In genomic region chr12:78470354-78471195, GRCh38 we compare ENCODE assay signal across 8 cellular contexts.
DNase-seq lines count a peak whose midpoint lies in the region; ATAC-seq and TF ChIP-seq lines count a peak whose summit lies in the region.

No MANE protein-coding gene starts in this region.

- H3K9me3 ChIP-seq in trophoblast cell (ENCODE audit: insufficient read depth, low read depth, low read length) (no peaks in the 10 kb centered on the region), suprapubic skin (no peaks in the 10 kb centered on the region)

- no peak for TF ChIP-seq EP300 in suprapubic skin (IDR thresholded peaks at IDR 0.05)

- H3K79me2 ChIP-seq in trophoblast cell (ENCODE audit: control insufficient read depth, insufficient read depth, low read length, poor library complexity) = no peaks in the 10 kb centered on the region

- no peak overlapping the region for H3K18ac ChIP-seq in trophoblast cell (ENCODE audit: low read length)

- H3K36me3 Mint-ChIP-seq in activated T-cell treated with anti-CD3 and anti-CD28 coated beads, Interleukin-2, amount 50 U/mL, for 4 hours (ENCODE audit: insufficient read depth) = no peaks in the 10 kb centered on the region

- H4K12ac ChIP-seq in trophoblast cell (ENCODE audit: low read depth, low read length) = no peak overlapping the region

- WGBS in trophoblast cell (ENCODE audit: extremely low coverage, insufficient coverage, insufficient read length) = no CpG with 5 or more reads among the region's 3 CpGs
- WGBS in suprapubic skin = 89% methylated on average over 3 of the region's 3 CpGs

- TF ChIP-seq POLR2A in suprapubic skin (IDR thresholded peaks at IDR 0.05) = no peak

- no peak overlapping the region for H4K91ac ChIP-seq in trophoblast cell (ENCODE audit: low read depth, low read length)

- H3K4me3 ChIP-seq in trophoblast cell (ENCODE audit: low read depth, low read length) = no peak overlapping the region
- no peak overlapping the region for H3K4me3 ChIP-seq in suprapubic skin

- no peaks in the 10 kb centered on the region for H3K27me3 Mint-ChIP-seq in activated T-cell treated with anti-CD3 and anti-CD28 coated beads, Interleukin-2, amount 50 U/mL, for 4 hours (ENCODE audit: low read depth)

- no peak for TF ChIP-seq CTCF in suprapubic skin (IDR thresholded peaks at IDR 0.05)

- H2BK5ac ChIP-seq in trophoblast cell (ENCODE audit: low read depth, low read length, poor library complexity) = no peak overlapping the region

- H2BK120ac ChIP-seq in trophoblast cell (ENCODE audit: insufficient read depth, low read length, poor library complexity) = no peak overlapping the region

- no peak overlapping the region for H2BK12ac ChIP-seq in trophoblast cell (ENCODE audit: low read length)

- H4K8ac ChIP-seq in trophoblast cell (ENCODE audit: low read depth, low read length) = no peak overlapping the region

- no peak overlapping the region for H3K9ac ChIP-seq in trophoblast cell (ENCODE audit: low read length)

- H3K9me3 Mint-ChIP-seq in activated T-cell treated with anti-CD3 and anti-CD28 coated beads, Interleukin-2, amount 50 U/mL, for 4 hours = peaks cover 3% of the 10 kb centered on the region

- ATAC-seq in HG02798 (IDR thresholded peaks at IDR 0.05; ENCODE audit: poor library complexity, unreplicated experiment) = peak; percentile 63
- no peak for ATAC-seq in activated T-cell treated with anti-CD3 and anti-CD28 coated beads, Interleukin-2, amount 50 U/mL, for 4 hours

- no peaks in the 10 kb centered on the region for H3K79me1 ChIP-seq in trophoblast cell (ENCODE audit: low read length)

- no peak overlapping the region for H3K27ac ChIP-seq in trophoblast cell (ENCODE audit: low read depth, low read length)
- no peak overlapping the region for H3K27ac ChIP-seq in suprapubic skin

- no peak overlapping the region for H3K4me3 Mint-ChIP-seq in activated T-cell treated with anti-CD3 and anti-CD28 coated beads, Interleukin-2, amount 50 U/mL, for 4 hours

- H3K23ac ChIP-seq in trophoblast cell (ENCODE audit: low read length) = no peak overlapping the region

- no peaks in the 10 kb centered on the region for H3K27me3 ChIP-seq in trophoblast cell (ENCODE audit: insufficient read depth, low read length)
- no peaks in the 10 kb centered on the region for H3K27me3 ChIP-seq in suprapubic skin

- H3K4me1 Mint-ChIP-seq in activated T-cell treated with anti-CD3 and anti-CD28 coated beads, Interleukin-2, amount 50 U/mL, for 4 hours (ENCODE audit: low read depth) = no peaks in the 10 kb centered on the region

- peak; percentile 71 for DNase-seq in DMS53 treated with DMSO at 0.1 percent for 48 hours (lab: John Stamatoyannopoulos, UW; ENCODE audit: unreplicated experiment)
- peak; percentile 76 for DNase-seq in NCI-H524 treated with DMSO at 0.1 percent for 48 hours (lab: John Stamatoyannopoulos, UW)
- DNase-seq in dermis blood vessel endothelial cell = peak; percentile 75
- DNase-seq in trophoblast cell = peak; percentile 38 to 62
- DNase-seq in activated T-cell treated with anti-CD3 and anti-CD28 coated beads, Interleukin-2, amount 50 U/mL, for 4 hours = no peak
- DNase-seq in occipital lobe (lab: John Stamatoyannopoulos, UW) = no peak
- no peak for DNase-seq in suprapubic skin (ENCODE audit: low spot score in 2 of 2)

- H2AK5ac ChIP-seq in trophoblast cell (ENCODE audit: low read length) = no peak overlapping the region

- no peak overlapping the region for H3K4me2 ChIP-seq in trophoblast cell (ENCODE audit: low read length)

- H3K4me1 ChIP-seq in trophoblast cell (ENCODE audit: control insufficient read depth in 1 of 2, insufficient read depth in 2 of 2, low read length in 2 of 2) (no peaks in the 10 kb centered on the region), suprapubic skin (no peaks in the 10 kb centered on the region)

- H3K36me3 ChIP-seq in trophoblast cell (ENCODE audit: control insufficient read depth in 1 of 2, insufficient read depth in 2 of 2, low read length in 2 of 2) (no peaks in the 10 kb centered on the region), suprapubic skin (no peaks in the 10 kb centered on the region)

- H3K4ac ChIP-seq in trophoblast cell (ENCODE audit: low read depth, low read length) = no peak overlapping the region

- H2AFZ ChIP-seq in trophoblast cell (ENCODE audit: insufficient read depth, low read length, poor library complexity) = no peak overlapping the region

- H3K14ac ChIP-seq in trophoblast cell (ENCODE audit: low read length) = no peak overlapping the region

Comparison
In these comparisons a context has a peak if more than half of its experiments do, and no peak if none do; other contexts are left out.
1. DNase-seq: peak in DMS53 treated with DMSO at 0.1 percent for 48 hours (single experiment), NCI-H524 treated with DMSO at 0.1 percent for 48 hours (single experiment), dermis blood vessel endothelial cell (single experiment) and trophoblast cell (2 of 2); none in activated T-cell treated with anti-CD3 and anti-CD28 coated beads, Interleukin-2, amount 50 U/mL, for 4 hours (single experiment), occipital lobe (single experiment) and suprapubic skin (0 of 2).